Comparison of ENCODE assay signal across 19 cellular contexts in genomic region chr2:141271346-141271745, GRCh38.
DNase-seq lines count a peak whose midpoint lies in the region; ATAC-seq and TF ChIP-seq lines count a peak whose summit lies in the region.
"Had no signal": no experiment of that assay in that cellular context is flagged by ENCODE, and none has a peak within 500 bp of the region (broad histone marks: within the 10 kb centered on the region; RNA-seq: fewer than 3 reads in every experiment).

No MANE protein-coding gene starts in this region.

- POLR2A ChIA-PET in naive thymus-derived CD8-positive, alpha-beta T cell (lab: Charles Lee) = no interaction called here

- no peaks in the 10 kb centered on the region for H3K4me1 ChIP-seq in sigmoid colon

- ATAC-seq in naive thymus-derived CD8-positive, alpha-beta T cell = no peak
- ATAC-seq: PC-3, SK-N-SH treated with all-trans-retinoic acid at 6 μM for 48 hours had no signal

- no peak overlapping the region for H3K27ac ChIP-seq in sigmoid colon

- H3K27me3 ChIP-seq in sigmoid colon = no peaks in the 10 kb centered on the region

- H3K9me3 Mint-ChIP-seq in naive thymus-derived CD8-positive, alpha-beta T cell = peaks cover 0 to 48% (median 26%) of the 10 kb centered on the region in 9 donors

- intact Hi-C loops in sigmoid colon (cut with DNase I) = no loop called here

- H3K27me3 Mint-ChIP-seq in naive thymus-derived CD8-positive, alpha-beta T cell = no peaks in the 10 kb centered on the region
- H3K27me3 Mint-ChIP-seq: CD8-positive, alpha-beta memory T cell had no signal

- no peaks in the 10 kb centered on the region for H3K9me3 ChIP-seq in sigmoid colon

- 77 to 86% methylated on average over 2 of the region's 2 CpGs for WGBS in sigmoid colon, 2 donors

- H3K27ac Mint-ChIP-seq in naive thymus-derived CD8-positive, alpha-beta T cell = no peak overlapping the region
- H3K27ac Mint-ChIP-seq: CD8-positive, alpha-beta memory T cell; H9 had no signal

- H3K36me3 ChIP-seq in sigmoid colon = no peaks in the 10 kb centered on the region

- DNase-seq in NCI-H748 (lab: John Stamatoyannopoulos, UW; ENCODE audit: unreplicated experiment) (peak; percentile 30), NCI-H748 treated with DMSO at 0.1 percent for 48 hours (lab: John Stamatoyannopoulos, UW) (no peak), Kasumi-1 (lab: John Stamatoyannopoulos, UW) (peak; percentile 39 to 62), fibroblast of gingiva (ENCODE audit: low read depth) (peak; percentile 13), activated gamma-delta T cell (lab: John Stamatoyannopoulos, UW) (no peak), sigmoid colon (no peak)
- no peak for DNase-seq in naive thymus-derived CD8-positive, alpha-beta T cell
- DNase-seq: C1 segment of cervical spinal cord; CD8-positive, alpha-beta memory T cell; DND-41; H9; KG1; NCI-H1436; NCI-H1930; NCI-H510A; PC-3; RPMI8226; SHP77 treated with DMSO at 0.1 percent for 48 hours had no signal

- no peak overlapping the region for H3K4me3 ChIP-seq in sigmoid colon

- TF ChIP-seq POLR2A in sigmoid colon (IDR thresholded peaks at IDR 0.05) = no peak

- no peak for TF ChIP-seq EP300 in sigmoid colon (IDR thresholded peaks at IDR 0.05)

- H3K4me3 Mint-ChIP-seq in naive thymus-derived CD8-positive, alpha-beta T cell = no peak overlapping the region
- H3K4me3 Mint-ChIP-seq: CD8-positive, alpha-beta memory T cell; H9 had no signal

- peaks cover 0 to 6% (median 2%) of the 10 kb centered on the region in 3 donors for H3K36me3 Mint-ChIP-seq in naive thymus-derived CD8-positive, alpha-beta T cell
- H3K36me3 Mint-ChIP-seq: CD8-positive, alpha-beta memory T cell had no signal

- TF ChIP-seq CTCF in sigmoid colon (IDR thresholded peaks at IDR 0.05) = no peak

- no peaks in the 10 kb centered on the region for H3K4me1 Mint-ChIP-seq in naive thymus-derived CD8-positive, alpha-beta T cell
- H3K4me1 Mint-ChIP-seq: CD8-positive, alpha-beta memory T cell; H9 had no signal

Comparison
In these comparisons a context has a peak if more than half of its experiments do, and no peak if none do; other contexts are left out.
1. DNase-seq: peak in NCI-H748 (single experiment), Kasumi-1 (2 of 2) and fibroblast of gingiva (single experiment); none in NCI-H748 treated with DMSO at 0.1 percent for 48 hours (single experiment), activated gamma-delta T cell (single experiment), naive thymus-derived CD8-positive, alpha-beta T cell (0 of 10) and sigmoid colon (single experiment).